8 cellular contexts compared by ENCODE assay signal in genomic region chr20:34579936-34580587, GRCh38. TPM values are rescaled to one million over a fixed set of nuclear protein-coding genes. Genes with fewer than 3 reads are reported as not detected.
DNase-seq lines count a peak whose midpoint lies in the region; ATAC-seq lines count a peak whose summit lies in the region.

No MANE protein-coding gene starts in this region.

- H3K27ac ChIP-seq in CD4-positive, CD25-positive, alpha-beta regulatory T cell (ENCODE audit: insufficient read depth, low read length, poor library complexity, severe bottlenecking), result peak overlapping the region; percentile 64

- no peaks in the 10 kb centered on the region for H3K27me3 ChIP-seq in CD4-positive, CD25-positive, alpha-beta regulatory T cell (ENCODE audit: control insufficient read depth, insufficient read depth, low read length)

- peak overlapping the region; percentile 32 for H3K4me3 ChIP-seq in CD4-positive, CD25-positive, alpha-beta regulatory T cell (ENCODE audit: low read depth, low read length)

- peak; percentile 68 to 72 for ATAC-seq in CD4-positive, CD25-positive, alpha-beta regulatory T cell (ENCODE audit: low read depth in 2 of 2)
- ATAC-seq in GM21367 (IDR thresholded peaks at IDR 0.05; ENCODE audit: unreplicated experiment), result peak; percentile 60
- ATAC-seq in GM18502 (IDR thresholded peaks at IDR 0.05; ENCODE audit: poor library complexity, unreplicated experiment), result no peak
- ATAC-seq in HG03045 (IDR thresholded peaks at IDR 0.05; ENCODE audit: unreplicated experiment), result no peak
- no peak for ATAC-seq in GM21528 (IDR thresholded peaks at IDR 0.05; ENCODE audit: low FRiP score, unreplicated experiment)

- H3K27me3 Mint-ChIP-seq in CD4-positive, CD25-positive, alpha-beta regulatory T cell, result no peaks in the 10 kb centered on the region

- DNase-seq in CD4-positive, CD25-positive, alpha-beta regulatory T cell, result peak in 1 of 3 donors; percentile 69
- DNase-seq in NCI-H69 (lab: John Stamatoyannopoulos, UW) (peak; percentile 16), hepatic stellate cell (ENCODE audit: low spot score) (peak; percentile 27), NCI-H526 (lab: John Stamatoyannopoulos, UW) (no peak)

- H3K27ac Mint-ChIP-seq in CD4-positive, CD25-positive, alpha-beta regulatory T cell, result peak overlapping the region; percentile 93 to 96 (median 95)

- H3K4me1 Mint-ChIP-seq in CD4-positive, CD25-positive, alpha-beta regulatory T cell, result peaks cover 14 to 40% (median 27%) of the 10 kb centered on the region in 4 donors

- no peaks in the 10 kb centered on the region for H3K9me3 Mint-ChIP-seq in CD4-positive, CD25-positive, alpha-beta regulatory T cell

- peaks cover 9% of the 10 kb centered on the region for H3K36me3 Mint-ChIP-seq in CD4-positive, CD25-positive, alpha-beta regulatory T cell

- H3K4me3 Mint-ChIP-seq in CD4-positive, CD25-positive, alpha-beta regulatory T cell, result peak overlapping the region in 3 of 4 donors; percentile 7 to 62 (median 53)

- H3K36me3 ChIP-seq in CD4-positive, CD25-positive, alpha-beta regulatory T cell (ENCODE audit: control insufficient read depth, insufficient read depth, low read length), result peaks cover 10% of the 10 kb centered on the region

- no peaks in the 10 kb centered on the region for H3K9me3 ChIP-seq in CD4-positive, CD25-positive, alpha-beta regulatory T cell (ENCODE audit: control insufficient read depth in 2 of 2, low read length in 2 of 2)

- peaks cover 31% of the 10 kb centered on the region for H3K4me1 ChIP-seq in CD4-positive, CD25-positive, alpha-beta regulatory T cell (ENCODE audit: control insufficient read depth, insufficient read depth, low read length, poor library complexity, severe bottlenecking)

RNA-seq across cellular contexts. Expression of gene MAP1LC3A, which starts 21.5 kb away (rescaled TPM):
- total RNA-seq in CD4-positive, CD25-positive, alpha-beta regulatory T cell, result 23.9 TPM
- 10 to 100 TPM in 1 of 4 donors, 1 to 10 TPM in 3; 3.9 to 11.5 (median 5.4) TPM for polyA plus RNA-seq in CD4-positive, CD25-positive, alpha-beta regulatory T cell

Comparison
In these comparisons a context has a peak if more than half of its experiments do, and no peak if none do; other contexts are left out.
1. ATAC-seq: peak in CD4-positive, CD25-positive, alpha-beta regulatory T cell (2 of 2) and GM21367 (single experiment); none in GM18502 (single experiment), HG03045 (single experiment) and GM21528 (single experiment).
2. DNase-seq: peak in NCI-H69 (single experiment) and hepatic stellate cell (single experiment); none in NCI-H526 (0 of 2).